ENCODE assay signal across 1 cellular context in the genomic region with DNA sequence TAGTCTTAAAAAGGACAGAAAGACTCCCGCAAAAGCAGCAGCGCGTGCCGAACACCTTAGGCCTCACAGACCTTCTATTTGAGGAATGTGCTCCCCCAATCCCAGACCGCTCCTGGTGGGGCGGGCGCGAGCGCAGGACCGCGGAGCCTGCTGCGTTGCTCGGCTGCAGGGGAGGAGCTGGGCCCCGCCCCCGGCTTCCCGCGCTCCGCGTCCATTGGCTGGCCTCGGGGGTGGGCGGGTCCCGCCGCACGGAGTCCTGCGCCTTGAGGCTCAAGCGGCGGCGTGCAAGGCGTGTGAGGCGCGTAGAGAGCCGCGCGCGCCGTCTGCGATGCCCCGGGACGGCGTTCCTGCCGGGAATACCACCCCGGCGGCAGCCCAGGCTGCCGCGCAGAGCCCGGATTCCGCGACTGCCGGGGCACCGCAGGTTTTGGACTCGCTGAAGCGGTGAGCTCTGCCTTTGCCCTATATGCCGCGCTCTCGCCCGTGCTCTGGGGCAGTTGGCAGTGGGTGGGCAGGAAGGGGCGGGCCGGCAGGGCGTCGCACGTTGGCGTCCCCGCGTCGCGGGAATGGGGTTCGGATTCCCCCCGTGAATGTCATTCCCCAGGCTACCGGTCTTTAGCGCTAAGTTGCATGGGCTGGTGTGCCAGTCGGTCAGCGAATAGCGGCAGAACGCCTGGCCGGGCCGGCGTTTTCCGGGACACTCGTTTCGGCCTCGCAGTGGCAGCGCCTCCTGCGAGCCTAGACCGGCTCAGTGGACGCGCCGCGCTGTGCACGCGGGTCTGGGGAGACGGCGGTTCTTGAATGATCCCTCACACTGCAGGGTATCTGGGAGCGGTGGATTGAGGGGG.
TF ChIP-seq lines count a peak whose summit lies in the region.

No MANE protein-coding gene starts in this region.

TF ChIP-seq in HepG2, 621 proteins besides CTCF, POLR2A, EP300 and RAD21 (continued from another document and continues in another):
- TF ChIP-seq, protein P1, sequence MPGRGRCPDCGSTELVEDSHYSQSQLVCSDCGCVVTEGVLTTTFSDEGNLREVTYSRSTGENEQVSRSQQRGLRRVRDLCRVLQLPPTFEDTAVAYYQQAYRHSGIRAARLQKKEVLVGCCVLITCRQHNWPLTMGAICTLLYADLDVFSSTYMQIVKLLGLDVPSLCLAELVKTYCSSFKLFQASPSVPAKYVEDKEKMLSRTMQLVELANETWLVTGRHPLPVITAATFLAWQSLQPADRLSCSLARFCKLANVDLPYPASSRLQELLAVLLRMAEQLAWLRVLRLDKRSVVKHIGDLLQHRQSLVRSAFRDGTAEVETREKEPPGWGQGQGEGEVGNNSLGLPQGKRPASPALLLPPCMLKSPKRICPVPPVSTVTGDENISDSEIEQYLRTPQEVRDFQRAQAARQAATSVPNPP (CRISPR knock-in tag; IDR thresholded peaks at IDR 0.05), result 0 out of 2 replicates have a peak, but pooled peaks have one; percentile 72
- TF ChIP-seq ZSCAN22 (CRISPR knock-in tag; IDR thresholded peaks at IDR 0.05) (peak; percentile 63; the same call in 1 of the 2 replicates), ZNF326 (CRISPR knock-in tag; IDR thresholded peaks at IDR 0.05; ENCODE audit: borderline replicate concordance) (no peak), SKI (IDR thresholded peaks at IDR 0.05; ENCODE audit: partially characterized antibody) (no peak), ZFP36 (IDR thresholded peaks at IDR 0.05; ENCODE audit: borderline replicate concordance, low read depth, low read length, partially characterized antibody) (no peak), HNF4G (IDR thresholded peaks at IDR 0.05; ENCODE audit: borderline replicate concordance, low read depth, low read length) (no peak), HNF4G (CRISPR knock-in tag; IDR thresholded peaks at IDR 0.05; ENCODE audit: borderline replicate concordance, low read depth) (no peak), MLLT10 (CRISPR knock-in tag; IDR thresholded peaks at IDR 0.05) (no peak), IKZF5 (CRISPR knock-in tag; IDR thresholded peaks at IDR 0.05) (peak; percentile 50; the same call in 1 of the 2 replicates), POLR2G (IDR thresholded peaks at IDR 0.05; ENCODE audit: low read depth, low read length) (no peak), ZNF746 (CRISPR knock-in tag; IDR thresholded peaks at IDR 0.05) (0 out of 2 replicates have a peak, but pooled peaks have one; percentile 25), CBX2 (IDR thresholded peaks at IDR 0.05; ENCODE audit: low read depth, low read length) (no peak), CBX2 (CRISPR knock-in tag; IDR thresholded peaks at IDR 0.05; ENCODE audit: low read depth) (peak; percentile 46; the same call in 1 of the 2 replicates), ZNF350 (CRISPR knock-in tag; IDR thresholded peaks at IDR 0.05; ENCODE audit: borderline replicate concordance, low read depth) (no peak), SMYD3 (CRISPR knock-in tag; IDR thresholded peaks at IDR 0.05) (peak; percentile 58; the same call in 1 of the 2 replicates), SP1 (IDR thresholded peaks at IDR 0.05) (no peak), SP1 (CRISPR knock-in tag; IDR thresholded peaks at IDR 0.05) (peak; percentile 91), FOXM1 (CRISPR knock-in tag; IDR thresholded peaks at IDR 0.05) (no peak), ARID2 (CRISPR knock-in tag; IDR thresholded peaks at IDR 0.05; ENCODE audit: borderline replicate concordance) (peak; percentile 49; the same call in 1 of the 2 replicates), PRDM10 (CRISPR knock-in tag; IDR thresholded peaks at IDR 0.05; ENCODE audit: low read depth) (no peak), ZNF264 (CRISPR knock-in tag; IDR thresholded peaks at IDR 0.05) (no peak), ISX (CRISPR knock-in tag; conservative IDR thresholded peaks at IDR 0.05) (0 out of 2 replicates have a peak, but pooled peaks have one; percentile 52), ZNF10 (CRISPR knock-in tag; IDR thresholded peaks at IDR 0.05; ENCODE audit: borderline replicate concordance, low read depth) (no peak), ZNF451 (CRISPR knock-in tag; IDR thresholded peaks at IDR 0.05) (peak; percentile 73; the same call in 1 of the 2 replicates), UBTF (CRISPR knock-in tag; IDR thresholded peaks at IDR 0.05) (peak; percentile 56; the same call in 1 of the 2 replicates), ZNF552 (CRISPR knock-in tag; IDR thresholded peaks at IDR 0.05; ENCODE audit: borderline replicate concordance) (no peak), FOXO1 (CRISPR knock-in tag; IDR thresholded peaks at IDR 0.05) (no peak), TOE1 (CRISPR knock-in tag; IDR thresholded peaks at IDR 0.05) (peak; percentile 74; the same call in 1 of the 2 replicates), ZNF367 (CRISPR knock-in tag; IDR thresholded peaks at IDR 0.05; ENCODE audit: borderline replicate concordance) (no peak), ZNF792 (CRISPR knock-in tag; IDR thresholded peaks at IDR 0.05) (peak; percentile 61; the same call in 1 of the 2 replicates), MEIS1 (CRISPR knock-in tag; IDR thresholded peaks at IDR 0.05; ENCODE audit: borderline replicate concordance) (no peak; the same call in 1 of the 2 replicates), ZNF530 (CRISPR knock-in tag; IDR thresholded peaks at IDR 0.05; ENCODE audit: low read depth) (no peak), ZNF776 (CRISPR knock-in tag; IDR thresholded peaks at IDR 0.05) (peak; percentile 70; the same call in 1 of the 2 replicates)
- TF ChIP-seq, protein P2, sequence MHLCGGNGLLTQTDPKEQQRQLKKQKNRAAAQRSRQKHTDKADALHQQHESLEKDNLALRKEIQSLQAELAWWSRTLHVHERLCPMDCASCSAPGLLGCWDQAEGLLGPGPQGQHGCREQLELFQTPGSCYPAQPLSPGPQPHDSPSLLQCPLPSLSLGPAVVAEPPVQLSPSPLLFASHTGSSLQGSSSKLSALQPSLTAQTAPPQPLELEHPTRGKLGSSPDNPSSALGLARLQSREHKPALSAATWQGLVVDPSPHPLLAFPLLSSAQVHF (CRISPR knock-in tag; IDR thresholded peaks at IDR 0.05), result peak; percentile 91; the same call in 1 of the 2 replicates
- TF ChIP-seq, protein P3, sequence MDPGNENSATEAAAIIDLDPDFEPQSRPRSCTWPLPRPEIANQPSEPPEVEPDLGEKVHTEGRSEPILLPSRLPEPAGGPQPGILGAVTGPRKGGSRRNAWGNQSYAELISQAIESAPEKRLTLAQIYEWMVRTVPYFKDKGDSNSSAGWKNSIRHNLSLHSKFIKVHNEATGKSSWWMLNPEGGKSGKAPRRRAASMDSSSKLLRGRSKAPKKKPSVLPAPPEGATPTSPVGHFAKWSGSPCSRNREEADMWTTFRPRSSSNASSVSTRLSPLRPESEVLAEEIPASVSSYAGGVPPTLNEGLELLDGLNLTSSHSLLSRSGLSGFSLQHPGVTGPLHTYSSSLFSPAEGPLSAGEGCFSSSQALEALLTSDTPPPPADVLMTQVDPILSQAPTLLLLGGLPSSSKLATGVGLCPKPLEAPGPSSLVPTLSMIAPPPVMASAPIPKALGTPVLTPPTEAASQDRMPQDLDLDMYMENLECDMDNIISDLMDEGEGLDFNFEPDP (CRISPR knock-in tag; conservative IDR thresholded peaks at IDR 0.05), result peak; percentile 99
- TF ChIP-seq, protein P4, sequence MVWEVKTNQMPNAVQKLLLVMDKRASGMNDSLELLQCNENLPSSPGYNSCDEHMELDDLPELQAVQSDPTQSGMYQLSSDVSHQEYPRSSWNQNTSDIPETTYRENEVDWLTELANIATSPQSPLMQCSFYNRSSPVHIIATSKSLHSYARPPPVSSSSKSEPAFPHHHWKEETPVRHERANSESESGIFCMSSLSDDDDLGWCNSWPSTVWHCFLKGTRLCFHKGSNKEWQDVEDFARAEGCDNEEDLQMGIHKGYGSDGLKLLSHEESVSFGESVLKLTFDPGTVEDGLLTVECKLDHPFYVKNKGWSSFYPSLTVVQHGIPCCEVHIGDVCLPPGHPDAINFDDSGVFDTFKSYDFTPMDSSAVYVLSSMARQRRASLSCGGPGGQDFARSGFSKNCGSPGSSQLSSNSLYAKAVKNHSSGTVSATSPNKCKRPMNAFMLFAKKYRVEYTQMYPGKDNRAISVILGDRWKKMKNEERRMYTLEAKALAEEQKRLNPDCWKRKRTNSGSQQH (CRISPR knock-in tag; IDR thresholded peaks at IDR 0.05; ENCODE audit: low read depth), result no peak
- TF ChIP-seq, protein P5, sequence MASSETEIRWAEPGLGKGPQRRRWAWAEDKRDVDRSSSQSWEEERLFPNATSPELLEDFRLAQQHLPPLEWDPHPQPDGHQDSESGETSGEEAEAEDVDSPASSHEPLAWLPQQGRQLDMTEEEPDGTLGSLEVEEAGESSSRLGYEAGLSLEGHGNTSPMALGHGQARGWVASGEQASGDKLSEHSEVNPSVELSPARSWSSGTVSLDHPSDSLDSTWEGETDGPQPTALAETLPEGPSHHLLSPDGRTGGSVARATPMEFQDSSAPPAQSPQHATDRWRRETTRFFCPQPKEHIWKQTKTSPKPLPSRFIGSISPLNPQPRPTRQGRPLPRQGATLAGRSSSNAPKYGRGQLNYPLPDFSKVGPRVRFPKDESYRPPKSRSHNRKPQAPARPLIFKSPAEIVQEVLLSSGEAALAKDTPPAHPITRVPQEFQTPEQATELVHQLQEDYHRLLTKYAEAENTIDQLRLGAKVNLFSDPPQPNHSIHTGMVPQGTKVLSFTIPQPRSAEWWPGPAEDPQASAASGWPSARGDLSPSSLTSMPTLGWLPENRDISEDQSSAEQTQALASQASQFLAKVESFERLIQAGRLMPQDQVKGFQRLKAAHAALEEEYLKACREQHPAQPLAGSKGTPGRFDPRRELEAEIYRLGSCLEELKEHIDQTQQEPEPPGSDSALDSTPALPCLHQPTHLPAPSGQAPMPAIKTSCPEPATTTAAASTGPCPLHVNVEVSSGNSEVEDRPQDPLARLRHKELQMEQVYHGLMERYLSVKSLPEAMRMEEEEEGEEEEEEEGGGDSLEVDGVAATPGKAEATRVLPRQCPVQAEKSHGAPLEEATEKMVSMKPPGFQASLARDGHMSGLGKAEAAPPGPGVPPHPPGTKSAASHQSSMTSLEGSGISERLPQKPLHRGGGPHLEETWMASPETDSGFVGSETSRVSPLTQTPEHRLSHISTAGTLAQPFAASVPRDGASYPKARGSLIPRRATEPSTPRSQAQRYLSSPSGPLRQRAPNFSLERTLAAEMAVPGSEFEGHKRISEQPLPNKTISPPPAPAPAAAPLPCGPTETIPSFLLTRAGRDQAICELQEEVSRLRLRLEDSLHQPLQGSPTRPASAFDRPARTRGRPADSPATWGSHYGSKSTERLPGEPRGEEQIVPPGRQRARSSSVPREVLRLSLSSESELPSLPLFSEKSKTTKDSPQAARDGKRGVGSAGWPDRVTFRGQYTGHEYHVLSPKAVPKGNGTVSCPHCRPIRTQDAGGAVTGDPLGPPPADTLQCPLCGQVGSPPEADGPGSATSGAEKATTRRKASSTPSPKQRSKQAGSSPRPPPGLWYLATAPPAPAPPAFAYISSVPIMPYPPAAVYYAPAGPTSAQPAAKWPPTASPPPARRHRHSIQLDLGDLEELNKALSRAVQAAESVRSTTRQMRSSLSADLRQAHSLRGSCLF (CRISPR knock-in tag; IDR thresholded peaks at IDR 0.05; ENCODE audit: borderline replicate concordance), result no peak
- TF ChIP-seq, protein P6, sequence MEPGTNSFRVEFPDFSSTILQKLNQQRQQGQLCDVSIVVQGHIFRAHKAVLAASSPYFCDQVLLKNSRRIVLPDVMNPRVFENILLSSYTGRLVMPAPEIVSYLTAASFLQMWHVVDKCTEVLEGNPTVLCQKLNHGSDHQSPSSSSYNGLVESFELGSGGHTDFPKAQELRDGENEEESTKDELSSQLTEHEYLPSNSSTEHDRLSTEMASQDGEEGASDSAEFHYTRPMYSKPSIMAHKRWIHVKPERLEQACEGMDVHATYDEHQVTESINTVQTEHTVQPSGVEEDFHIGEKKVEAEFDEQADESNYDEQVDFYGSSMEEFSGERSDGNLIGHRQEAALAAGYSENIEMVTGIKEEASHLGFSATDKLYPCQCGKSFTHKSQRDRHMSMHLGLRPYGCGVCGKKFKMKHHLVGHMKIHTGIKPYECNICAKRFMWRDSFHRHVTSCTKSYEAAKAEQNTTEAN (CRISPR knock-in tag; conservative IDR thresholded peaks at IDR 0.05), result peak; percentile 57; the same call in 1 of the 2 replicates
